1 cellular context compared by ENCODE assay signal in genomic region chr2:11688222-11689069, GRCh38.
TF ChIP-seq lines count a peak whose summit lies in the region.

No MANE protein-coding gene starts in this region.

TF ChIP-seq in IMR-90, 13 proteins besides CTCF, POLR2A, EP300 and RAD21 (continued from another document):
- 0 out of 2 replicates have a peak, but pooled peaks have one; percentile 33 for TF ChIP-seq CEBPB (IDR thresholded peaks at IDR 0.05; ENCODE audit: low read depth, low read length)
- TF ChIP-seq MAZ (IDR thresholded peaks at IDR 0.05; ENCODE audit: borderline replicate concordance, low read depth, low read length): no peak
- TF ChIP-seq NFE2L2 (IDR thresholded peaks at IDR 0.05; ENCODE audit: low read depth, low read length): no peak
- no peak for TF ChIP-seq USF2 (IDR thresholded peaks at IDR 0.05; ENCODE audit: low read depth, low read length)
TF ChIP-seq in IMR-90: peak in this region for 2.
